In the genomic region with DNA sequence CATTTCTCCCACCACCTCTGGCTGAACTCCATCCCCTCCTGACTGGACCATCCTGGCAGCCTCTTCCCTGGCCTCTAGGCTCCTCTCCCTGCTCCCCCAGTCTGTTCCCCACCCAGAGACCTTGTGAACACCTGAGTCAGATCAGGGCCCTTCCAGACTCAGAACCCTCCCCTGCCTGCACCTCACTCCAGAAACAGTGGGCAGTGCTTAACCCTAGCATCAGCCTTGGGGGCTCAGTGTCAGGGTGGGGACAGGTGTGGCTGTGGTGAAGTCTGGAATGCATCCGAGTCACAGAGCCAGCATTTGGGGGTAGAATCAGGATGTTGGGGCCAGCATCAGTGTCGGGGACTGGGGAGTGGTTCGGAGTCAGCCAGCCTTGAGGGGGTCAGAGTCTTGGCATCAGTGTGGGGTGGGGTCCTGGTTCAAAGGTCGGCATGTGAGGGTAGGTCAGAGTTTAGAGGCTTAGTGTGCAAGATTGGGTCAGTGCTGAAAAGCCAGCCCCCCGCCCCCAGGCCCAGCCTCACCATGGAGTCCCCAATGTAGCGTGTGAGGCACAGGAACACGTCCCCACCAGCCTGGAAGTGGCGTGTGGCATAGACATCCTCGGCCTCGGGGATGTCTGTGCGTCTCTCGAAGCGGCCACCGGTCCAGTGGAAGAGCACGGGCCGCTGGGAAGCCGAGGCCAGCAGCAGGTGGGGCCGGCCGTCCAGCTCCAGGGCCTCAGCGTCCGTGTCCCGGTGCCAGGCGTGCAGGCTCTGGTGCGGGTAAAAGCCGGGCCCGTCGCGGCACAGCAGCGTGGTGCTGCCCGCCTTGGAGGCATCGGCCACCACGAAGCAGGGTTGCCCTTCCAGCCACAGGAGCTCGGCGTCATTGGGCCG, we compare ENCODE assay signal across 1 cellular context.
A peak's percentile ranks its signal among the peaks of the same experiment; 100 is the strongest.
TF ChIP-seq lines count a peak whose summit lies in the region.

No MANE protein-coding gene starts in this region.

TF ChIP-seq in WTC11, 78 proteins besides CTCF, POLR2A, EP300 and RAD21:
- TF ChIP-seq ZNF423 (CRISPR knock-in tag; IDR thresholded peaks at IDR 0.05) (no peak), RELA (CRISPR knock-in tag; IDR thresholded peaks at IDR 0.05; ENCODE audit: borderline replicate concordance) (0 out of 2 replicates have a peak, but pooled peaks have one; percentile 17), TEAD1 (CRISPR knock-in tag; IDR thresholded peaks at IDR 0.05) (no peak), ELF4 (CRISPR knock-in tag; IDR thresholded peaks at IDR 0.05; ENCODE audit: low read depth) (no peak)
- TF ChIP-seq, protein P1, sequence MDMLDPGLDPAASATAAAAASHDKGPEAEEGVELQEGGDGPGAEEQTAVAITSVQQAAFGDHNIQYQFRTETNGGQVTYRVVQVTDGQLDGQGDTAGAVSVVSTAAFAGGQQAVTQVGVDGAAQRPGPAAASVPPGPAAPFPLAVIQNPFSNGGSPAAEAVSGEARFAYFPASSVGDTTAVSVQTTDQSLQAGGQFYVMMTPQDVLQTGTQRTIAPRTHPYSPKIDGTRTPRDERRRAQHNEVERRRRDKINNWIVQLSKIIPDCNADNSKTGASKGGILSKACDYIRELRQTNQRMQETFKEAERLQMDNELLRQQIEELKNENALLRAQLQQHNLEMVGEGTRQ (CRISPR knock-in tag; IDR thresholded peaks at IDR 0.05): no peak
TF ChIP-seq in WTC11: peak in this region for 1.
